18 cellular contexts compared by ENCODE assay signal in genomic region chr15:59654043-59654442, GRCh38. TPM values are rescaled to one million over a fixed set of nuclear protein-coding genes. Genes with fewer than 3 reads are reported as not detected.
DNase-seq lines count a peak whose midpoint lies in the region; TF ChIP-seq lines count a peak whose summit lies in the region.
"Had no signal": no experiment of that assay in that cellular context is flagged by ENCODE, and none has a peak within 500 bp of the region (broad histone marks: within the 10 kb centered on the region; RNA-seq: fewer than 3 reads in every experiment).

No MANE protein-coding gene starts in this region.

- H3K27ac ChIP-seq in OCI-LY1 (ENCODE audit: low read depth, low read length, poor library complexity, severe bottlenecking): no peak overlapping the region
- H3K27ac ChIP-seq in trophoblast cell (ENCODE audit: low read depth, low read length): no peak overlapping the region
- H3K27ac ChIP-seq in osteoblast (ENCODE audit: low read depth, low read length): no peak overlapping the region
- H3K27ac ChIP-seq: KMS-11 had no signal

- H3F3A ChIP-seq in OCI-LY1 (ENCODE audit: insufficient read depth, low read length): no peaks in the 10 kb centered on the region

- no peak overlapping the region for H3K18ac ChIP-seq in trophoblast cell (ENCODE audit: low read length)

- TF ChIP-seq CTCF in OCI-LY1 (IDR thresholded peaks at IDR 0.05; ENCODE audit: low read length): no peak
- no peak for TF ChIP-seq CTCF in osteoblast (IDR thresholded peaks at IDR 0.05; ENCODE audit: extremely low read depth, low read depth, low read length)

- H3K23ac ChIP-seq in trophoblast cell (ENCODE audit: low read length): no peak overlapping the region

- H3K4me3 ChIP-seq in OCI-LY1 (ENCODE audit: low read depth, low read length, poor library complexity, severe bottlenecking) (no peak overlapping the region), trophoblast cell (ENCODE audit: low read depth, low read length) (no peak overlapping the region), osteoblast (ENCODE audit: insufficient read depth, low read length) (no peak overlapping the region)

- H3K79me1 ChIP-seq in trophoblast cell (ENCODE audit: low read length): peaks cover 4% of the 10 kb centered on the region

- peaks cover 33% of the 10 kb centered on the region for H3K4me1 ChIP-seq in OCI-LY1 (ENCODE audit: insufficient read depth, low read length, severe bottlenecking)
- peaks cover 2 to 9% of the 10 kb centered on the region in 2 experiments for H3K4me1 ChIP-seq in trophoblast cell (ENCODE audit: control insufficient read depth in 1 of 2, insufficient read depth in 2 of 2, low read length in 2 of 2)
- peaks cover 9% of the 10 kb centered on the region for H3K4me1 ChIP-seq in osteoblast (ENCODE audit: insufficient read depth, low read length)

- H3K4me2 ChIP-seq in OCI-LY1 (ENCODE audit: low read length): peak overlapping the region; percentile 4; the same call in 1 of the 2 replicates
- H3K4me2 ChIP-seq in trophoblast cell (ENCODE audit: low read length): no peak overlapping the region
- no peak overlapping the region for H3K4me2 ChIP-seq in osteoblast (ENCODE audit: insufficient read depth, low read length)
- H3K4me2 ChIP-seq: KMS-11 had no signal

- H3K27me3 ChIP-seq in OCI-LY1 (ENCODE audit: insufficient read depth, low read length) (no peaks in the 10 kb centered on the region), trophoblast cell (ENCODE audit: insufficient read depth, low read length) (no peaks in the 10 kb centered on the region), osteoblast (ENCODE audit: insufficient read depth, low read length) (no peaks in the 10 kb centered on the region)

- no CpG with 5 or more reads among the region's 1 CpG for WGBS in trophoblast cell (ENCODE audit: extremely low coverage, insufficient coverage, insufficient read length)

- DNase-seq in Ammon's horn (ENCODE audit: low spot score) (peak; percentile 19), CMK (ENCODE audit: low read depth) (peak; percentile 17), trophoblast cell (no peak), osteoblast (ENCODE audit: insufficient read length, low spot score, missing footprints) (no peak), HT-29 (ENCODE audit: low spot score) (no peak)
- DNase-seq in activated naive CD4-positive, alpha-beta T cell (lab: John Stamatoyannopoulos, UW): no peak
- DNase-seq: C1 segment of cervical spinal cord; Calu3; CD8-positive, alpha-beta memory T cell; DMS79 treated with DMSO at 0.1 percent for 48 hours; NCI-H2029; NCI-H446 treated with DMSO at 0.1 percent for 48 hours; NCI-H526; Right ventricle myocardium superior; RPMI8226 had no signal

- no peak overlapping the region for H2BK5ac ChIP-seq in trophoblast cell (ENCODE audit: low read depth, low read length, poor library complexity)

- peaks cover 57% of the 10 kb centered on the region for H3K36me3 ChIP-seq in OCI-LY1 (ENCODE audit: insufficient read depth, low read length)
- peaks cover 4 to 11% of the 10 kb centered on the region in 2 experiments for H3K36me3 ChIP-seq in trophoblast cell (ENCODE audit: control insufficient read depth in 1 of 2, insufficient read depth in 2 of 2, low read length in 2 of 2)
- peaks cover 26% of the 10 kb centered on the region for H3K36me3 ChIP-seq in osteoblast (ENCODE audit: insufficient read depth, low read length)

- no peak overlapping the region for H4K8ac ChIP-seq in trophoblast cell (ENCODE audit: low read depth, low read length)

- H3K9me3 ChIP-seq in OCI-LY1 (ENCODE audit: low read length) (peaks cover 6% of the 10 kb centered on the region), trophoblast cell (ENCODE audit: insufficient read depth, low read depth, low read length) (peaks cover 5% of the 10 kb centered on the region), osteoblast (ENCODE audit: low read depth, low read length) (no peaks in the 10 kb centered on the region)

- H2BK12ac ChIP-seq in trophoblast cell (ENCODE audit: low read length): no peak overlapping the region

- H2AK5ac ChIP-seq in trophoblast cell (ENCODE audit: low read length): no peak overlapping the region

- H2AFZ ChIP-seq in OCI-LY1 (ENCODE audit: low read length) (no peak overlapping the region), trophoblast cell (ENCODE audit: insufficient read depth, low read length, poor library complexity) (no peak overlapping the region), osteoblast (ENCODE audit: low read length) (no peak overlapping the region)

- H4K12ac ChIP-seq in trophoblast cell (ENCODE audit: low read depth, low read length): no peak overlapping the region

- no peaks in the 10 kb centered on the region for H3K9me2 ChIP-seq in OCI-LY1 (ENCODE audit: low read depth, low read length)

- H3K9ac ChIP-seq in OCI-LY1 (ENCODE audit: low read length) (no peak overlapping the region), trophoblast cell (ENCODE audit: low read length) (no peak overlapping the region)
- H3K9ac ChIP-seq: KMS-11 had no signal

- no peak overlapping the region for H3K14ac ChIP-seq in trophoblast cell (ENCODE audit: low read length)

- peak overlapping the region; percentile 42 for H3K4ac ChIP-seq in trophoblast cell (ENCODE audit: low read depth, low read length)

- no peak overlapping the region for H4K91ac ChIP-seq in trophoblast cell (ENCODE audit: low read depth, low read length)

- no peak overlapping the region for H2BK120ac ChIP-seq in trophoblast cell (ENCODE audit: insufficient read depth, low read length, poor library complexity)

- H3K79me2 ChIP-seq in OCI-LY1 (ENCODE audit: insufficient read depth, low read length) (peaks cover 54% of the 10 kb centered on the region), trophoblast cell (ENCODE audit: control insufficient read depth, insufficient read depth, low read length, poor library complexity) (peaks cover 6% of the 10 kb centered on the region), osteoblast (ENCODE audit: insufficient read depth, low read length) (peaks cover 63% of the 10 kb centered on the region)

- H4K20me1 ChIP-seq in OCI-LY1 (ENCODE audit: insufficient read depth, low read length): no peaks in the 10 kb centered on the region
- H4K20me1 ChIP-seq in osteoblast (ENCODE audit: insufficient read depth, low read length): peaks cover 27% of the 10 kb centered on the region

RNA-seq across cellular contexts. Expression of gene GTF2A2, which starts 3.3 kb away (rescaled TPM):
- 163 and 188 TPM in 2 replicates for polyA plus RNA-seq in trophoblast cell (2013)
- total RNA-seq in osteoblast: 18.9 and 19.2 TPM in 2 replicates
- total RNA-seq in HT-29 (2014; rRNA removed; shearing (Covaris generic)): 81.4 and 95.4 TPM in 2 replicates

RNA-seq across cellular contexts. Expression of gene BNIP2, which starts 35.1 kb away (rescaled TPM):
- 76.8 and 78.3 TPM in 2 replicates for polyA plus RNA-seq in trophoblast cell (2013)
- 129 and 161 TPM in 2 replicates for total RNA-seq in osteoblast
- total RNA-seq in HT-29 (2014; rRNA removed; shearing (Covaris generic)): 58.8 and 63.2 TPM in 2 replicates

RNA-seq across cellular contexts. Expression of gene GCNT3, which starts 42.5 kb away (rescaled TPM):
- polyA plus RNA-seq in trophoblast cell (2013): not detected in 2 replicates
- 0.72 and 1.2 TPM in 2 replicates for total RNA-seq in osteoblast
- 154 and 164 TPM in 2 replicates for total RNA-seq in HT-29 (2014; rRNA removed; shearing (Covaris generic))
- total RNA-seq: CD8-positive, alpha-beta memory T cell; Right ventricle myocardium superior had no signal
- polyA plus RNA-seq: CD8-positive, alpha-beta memory T cell; IgD-negative memory B cell had no signal

Comparison
In these comparisons a context has a peak if more than half of its experiments do, and no peak if none do; other contexts are left out.
1. DNase-seq: peak in Ammon's horn (single experiment) and CMK (single experiment); none in trophoblast cell (0 of 2), activated naive CD4-positive, alpha-beta T cell (0 of 4), osteoblast (single experiment) and HT-29 (single experiment).
2. RNA of gene GCNT3, which starts 42.5 kb away (total RNA-seq): 154 to 164 TPM in HT-29; 0.72 to 1.2 TPM in osteoblast; every median in the first group is over 10 times any median in the second.